Comparison of ENCODE assay signal across 9 cellular contexts in genomic region chr17:43908111-43908721, GRCh38. TPM values are rescaled to one million over a fixed set of nuclear protein-coding genes. Genes with fewer than 3 reads are reported as not detected.
DNase-seq lines count a peak whose midpoint lies in the region; ATAC-seq and TF ChIP-seq lines count a peak whose summit lies in the region.
"Had no signal": no experiment of that assay in that cellular context is flagged by ENCODE, and none has a peak within 500 bp of the region (broad histone marks: within the 10 kb centered on the region; RNA-seq: fewer than 3 reads in every experiment).

No MANE protein-coding gene starts in this region.

- POLR2A ChIA-PET in Panc1 (lab: Charles Lee), result no interaction called here

- BruUV-seq in Panc1 (replicated peaks; lab: Mats Ljungman, UMichigan), result no TSS peak

- in situ Hi-C loops in Panc1 (cut with HindIII; ENCODE audit: low pct_unique_long_range_greater_than_20kb, low sequenced_read_pairs), result no loop called here

- H3K4me3 ChIP-seq in Panc1 (ENCODE audit: low read depth in 2 of 2, low read length in 2 of 2) (no peak overlapping the region), uterus (peak overlapping the region; percentile 68 to 88)

- DNase-seq in NCI-H146 (lab: John Stamatoyannopoulos, UW) (peak; percentile 24), NCI-H146 treated with DMSO at 0.1 percent for 48 hours (lab: John Stamatoyannopoulos, UW; ENCODE audit: unreplicated experiment) (no peak), Panc1 (ENCODE audit: low read depth, low spot score) (no peak), globus pallidus (ENCODE audit: low spot score) (peak; percentile 92), omental fat pad (ENCODE audit: low spot score) (peak; percentile 49), uterus (peak; percentile 80 to 82)

- peaks cover 8% of the 10 kb centered on the region for H3K4me1 ChIP-seq in Panc1 (ENCODE audit: control insufficient read depth, insufficient read depth, low read length)
- peaks cover 0 to 12% of the 10 kb centered on the region in 2 donors for H3K4me1 ChIP-seq in uterus

- no peaks in the 10 kb centered on the region for H3K9me3 ChIP-seq in Panc1 (ENCODE audit: control insufficient read depth, insufficient read depth, low read depth, low read length)
- H3K9me3 ChIP-seq in uterus, result no peaks in the 10 kb centered on the region

- H3K27me3 Mint-ChIP-seq in activated naive CD4-positive, alpha-beta T cell treated with anti-CD3 and anti-CD28 coated beads, Interleukin-2, amount 50 U/mL, for 24 hours, result peaks cover 2% of the 10 kb centered on the region

- no peaks in the 10 kb centered on the region for H3K36me3 Mint-ChIP-seq in activated naive CD4-positive, alpha-beta T cell treated with anti-CD3 and anti-CD28 coated beads, Interleukin-2, amount 50 U/mL, for 24 hours

- intact Hi-C loops in Panc1 (cut with micrococcal nuclease; ENCODE audit: unreplicated experiment) (no loop called here), uterus (cut with DNase I; ENCODE audit: low total_unique reads) (no loop called here)

- ATAC-seq in Panc1, result peak; percentile 47; the same call in 1 of the 2 replicates
- ATAC-seq in omental fat pad (ENCODE audit: low FRiP score), result peak; percentile 58
- no peak for ATAC-seq in HG03342 (IDR thresholded peaks at IDR 0.05; ENCODE audit: unreplicated experiment)

- TF ChIP-seq CTCF in Panc1 (IDR thresholded peaks at IDR 0.05) (no peak), omental fat pad (IDR thresholded peaks at IDR 0.05) (no peak), uterus (IDR thresholded peaks at IDR 0.05) (peak in 1 of 4 experiments; percentile 30)

- TF ChIP-seq POLR2A in uterus (IDR thresholded peaks at IDR 0.05), result peak; percentile 29 to 53

- H3K36me3 ChIP-seq in Panc1 (ENCODE audit: control insufficient read depth, insufficient read depth, low read length) (no peaks in the 10 kb centered on the region; the same call in 1 of the 2 replicates), uterus (no peaks in the 10 kb centered on the region)

- peak overlapping the region; percentile 85 for H3K4me3 Mint-ChIP-seq in activated naive CD4-positive, alpha-beta T cell treated with anti-CD3 and anti-CD28 coated beads, Interleukin-2, amount 50 U/mL, for 24 hours

- peaks cover 3% of the 10 kb centered on the region; the same call in 1 of the 2 replicates for H3K27me3 ChIP-seq in Panc1 (ENCODE audit: control insufficient read depth, insufficient read depth, low read length)
- H3K27me3 ChIP-seq in uterus, result no peaks in the 10 kb centered on the region

- H3K27ac ChIP-seq in Panc1 (ENCODE audit: low read length) (no peak overlapping the region), uterus (peak overlapping the region; percentile 84 to 91)

- H3K9me3 Mint-ChIP-seq in activated naive CD4-positive, alpha-beta T cell treated with anti-CD3 and anti-CD28 coated beads, Interleukin-2, amount 50 U/mL, for 24 hours, result no peaks in the 10 kb centered on the region

- H3K27ac Mint-ChIP-seq in activated naive CD4-positive, alpha-beta T cell treated with anti-CD3 and anti-CD28 coated beads, Interleukin-2, amount 50 U/mL, for 24 hours, result no peak overlapping the region

- H3K4me1 Mint-ChIP-seq in activated naive CD4-positive, alpha-beta T cell treated with anti-CD3 and anti-CD28 coated beads, Interleukin-2, amount 50 U/mL, for 24 hours, result peaks cover 15% of the 10 kb centered on the region

- CTCF ChIA-PET in Panc1 (lab: Charles Lee), result interaction anchor here (0.6 kb wide), 1 partner anchor 497 kb away, joined by 5 read pairs; no protein-coding TSS in a partner anchor

RNA-seq across cellular contexts. Expression of gene MPP2, which starts 0.9 kb away (rescaled TPM):
- total RNA-seq in Panc1 (2021; ENCODE audit: unreplicated experiment) (3.5 TPM), omental fat pad (1 to 10 TPM; 1.3 to 4.5 (median 3.2) TPM), uterus (10 to 100 TPM in 3 of 4 donors, 1 to 10 TPM in 1; 2.0 to 20.9 (median 13.3) TPM)
- polyA plus RNA-seq in Panc1 (2012; ENCODE audit: insufficient read length), result 4.4 TPM

RNA-seq across cellular contexts. Expression of gene PPY, which starts 34.1 kb away (rescaled TPM):
- not detected for total RNA-seq in Panc1 (2021; ENCODE audit: unreplicated experiment)
- not detected for polyA plus RNA-seq in Panc1 (2012; ENCODE audit: insufficient read length)
- not detected for total RNA-seq in omental fat pad
- total RNA-seq in uterus, result not detected

RNA-seq across cellular contexts. Expression of gene PYY, which starts 45.5 kb away (rescaled TPM):
- not detected for total RNA-seq in Panc1 (2021; ENCODE audit: unreplicated experiment)
- not detected for polyA plus RNA-seq in Panc1 (2012; ENCODE audit: insufficient read length)
- not detected for total RNA-seq in omental fat pad
- total RNA-seq in uterus, result not detected
- polyA plus RNA-seq: adipose tissue had no signal

Comparison
In these comparisons a context has a peak if more than half of its experiments do, and no peak if none do; other contexts are left out.
1. DNase-seq: peak in NCI-H146 (single experiment), globus pallidus (single experiment), omental fat pad (single experiment) and uterus (2 of 2); none in NCI-H146 treated with DMSO at 0.1 percent for 48 hours (single experiment) and Panc1 (single experiment).
2. H3K4me3 ChIP-seq: peak in uterus (2 of 2); none in Panc1 (0 of 2).